ENCODE assay signal across 12 cellular contexts in genomic region chr18:54616220-54616848, GRCh38. TPM values are rescaled to one million over a fixed set of nuclear protein-coding genes. Genes with fewer than 3 reads are reported as not detected.
DNase-seq lines count a peak whose midpoint lies in the region; ATAC-seq and TF ChIP-seq lines count a peak whose summit lies in the region.
"Had no signal": no experiment of that assay in that cellular context is flagged by ENCODE, and none has a peak within 500 bp of the region (broad histone marks: within the 10 kb centered on the region; RNA-seq: fewer than 3 reads in every experiment).

No MANE protein-coding gene starts in this region.

- H3K27me3 ChIP-seq in body of pancreas: no peaks in the 10 kb centered on the region
- H3K27me3 ChIP-seq: BE2C had no signal

- no peaks in the 10 kb centered on the region for H3K27me3 Mint-ChIP-seq in nephron progenitor cell (ENCODE audit: low read depth, poor library complexity)

- DNase-seq in DMS53 (lab: John Stamatoyannopoulos, UW): peak; percentile 45
- no peak for DNase-seq in OCI-LY7 (ENCODE audit: low spot score)
- DNase-seq in nephron progenitor cell: no peak
- DNase-seq in NAMALWA (ENCODE audit: low spot score): no peak
- no peak for DNase-seq in body of pancreas
- DNase-seq: activated CD4-positive, alpha-beta memory T cell treated with anti-CD3 and anti-CD28 coated beads for 36 hours; BE2C; nucleus accumbens; stimulated activated CD4-positive, alpha-beta T cell treated with anti-CD3 and anti-CD28 coated beads, Interleukin-4, amount 100 ng/mL, for 4 hours had no signal

- TF ChIP-seq POLR2A in body of pancreas (IDR thresholded peaks at IDR 0.05): no peak

- intact Hi-C loops in OCI-LY7 (cut with micrococcal nuclease; ENCODE audit: unreplicated experiment): no loop called here
- intact Hi-C loops in body of pancreas (cut with DNase I): no loop called here

- 0 out of 2 replicates have a peak overlapping the region, but pooled peaks have one; percentile 19 for H2AFZ ChIP-seq in OCI-LY7 (ENCODE audit: low read length)

- peaks cover 7% of the 10 kb centered on the region for H3K4me1 Mint-ChIP-seq in nephron progenitor cell

- WGBS in body of pancreas, 2 donors: 80 to 84% methylated on average over 3 of the region's 3 CpGs

- BruUV-seq in OCI-LY7 (replicated peaks; lab: Mats Ljungman, UMichigan): no TSS peak

- no peaks in the 10 kb centered on the region for H3K36me3 ChIP-seq in OCI-LY7 (ENCODE audit: insufficient read depth, low read length)
- H3K36me3 ChIP-seq in body of pancreas (replicated peaks in 1 of 2; ENCODE audit: insufficient read depth in 1 of 2, low read depth in 2 of 2): no peaks in the 10 kb centered on the region
- H3K36me3 ChIP-seq: BE2C had no signal

- no peak for TF ChIP-seq CTCF in OCI-LY7 (conservative IDR thresholded peaks at IDR 0.05; ENCODE audit: low read length)
- TF ChIP-seq CTCF in nephron progenitor cell (IDR thresholded peaks at IDR 0.05): no peak
- TF ChIP-seq CTCF in body of pancreas (IDR thresholded peaks at IDR 0.05): no peak

- ATAC-seq in GM19035 (IDR thresholded peaks at IDR 0.05; ENCODE audit: unreplicated experiment): peak; percentile 62
- peak; percentile 79 for ATAC-seq in HG02938 (IDR thresholded peaks at IDR 0.05; ENCODE audit: unreplicated experiment)
- ATAC-seq in GM19324 (IDR thresholded peaks at IDR 0.05; ENCODE audit: low FRiP score, unreplicated experiment): no peak
- no peak for ATAC-seq in body of pancreas

- no peaks in the 10 kb centered on the region for H3K36me3 Mint-ChIP-seq in nephron progenitor cell (ENCODE audit: low read depth)
- H3K36me3 Mint-ChIP-seq: activated CD4-positive, alpha-beta memory T cell treated with anti-CD3 and anti-CD28 coated beads for 36 hours had no signal

- H3K4me3 ChIP-seq in OCI-LY7 (ENCODE audit: low read depth, low read length, poor library complexity, severe bottlenecking) (no peak overlapping the region), body of pancreas (no peak overlapping the region)

- H3K9me2 ChIP-seq in OCI-LY7 (ENCODE audit: insufficient read depth, low read length): no peaks in the 10 kb centered on the region

- no peak overlapping the region for H3K27ac Mint-ChIP-seq in nephron progenitor cell
- H3K27ac Mint-ChIP-seq: activated CD4-positive, alpha-beta memory T cell treated with anti-CD3 and anti-CD28 coated beads for 36 hours had no signal

- no peaks in the 10 kb centered on the region for H4K20me1 ChIP-seq in OCI-LY7 (ENCODE audit: insufficient read depth, low read length)

- H3K9me3 ChIP-seq in OCI-LY7 (ENCODE audit: low read length) (no peaks in the 10 kb centered on the region), body of pancreas (no peaks in the 10 kb centered on the region)
- H3K9me3 ChIP-seq: BE2C had no signal

- H3K27ac ChIP-seq in OCI-LY7 (ENCODE audit: low read depth, low read length, poor library complexity, severe bottlenecking): no peak overlapping the region
- H3K27ac ChIP-seq in body of pancreas: no peak overlapping the region

- no peaks in the 10 kb centered on the region for H3K79me2 ChIP-seq in OCI-LY7 (ENCODE audit: insufficient read depth, low read depth, low read length)

- H3K4me1 ChIP-seq in OCI-LY7 (ENCODE audit: insufficient read depth, low read length, poor library complexity, severe bottlenecking): no peaks in the 10 kb centered on the region
- H3K4me1 ChIP-seq in body of pancreas: peaks cover 10% of the 10 kb centered on the region
- H3K4me1 ChIP-seq: BE2C had no signal

- peaks cover 15% of the 10 kb centered on the region for H3K9me3 Mint-ChIP-seq in nephron progenitor cell
- H3K9me3 Mint-ChIP-seq: activated CD4-positive, alpha-beta memory T cell treated with anti-CD3 and anti-CD28 coated beads for 36 hours had no signal

- H3K4me2 ChIP-seq in OCI-LY7 (ENCODE audit: low read length): no peak overlapping the region

- POLR2A ChIA-PET in OCI-LY7 (lab: Charles Lee): no interaction called here

- CTCF ChIA-PET in OCI-LY7 (lab: Charles Lee; ENCODE audit: unreplicated experiment): no interaction called here

- H3K4me3 Mint-ChIP-seq in nephron progenitor cell: no peak overlapping the region
- H3K4me3 Mint-ChIP-seq: activated CD4-positive, alpha-beta memory T cell treated with anti-CD3 and anti-CD28 coated beads for 36 hours had no signal

RNA-seq across cellular contexts. Expression of gene DYNAP, which starts 25.3 kb away (rescaled TPM):
- not detected in 2 replicates for total RNA-seq in OCI-LY7 (2014; rRNA removed; shearing (Covaris generic))
- not detected in 2 replicates for total RNA-seq in OCI-LY7 (2022)
- not detected for total RNA-seq in body of pancreas
- total RNA-seq: activated CD4-positive, alpha-beta memory T cell treated with anti-CD3 and anti-CD28 coated beads for 36 hours had no signal

Comparison
In these comparisons a context has a peak if more than half of its experiments do, and no peak if none do; other contexts are left out.
1. ATAC-seq: peak in GM19035 (single experiment) and HG02938 (single experiment); none in GM19324 (single experiment) and body of pancreas (single experiment).